2 cellular contexts compared by ENCODE assay signal in genomic region chr3:195664131-195664530, GRCh38. TPM values are rescaled to one million over a fixed set of nuclear protein-coding genes. Genes with fewer than 3 reads are reported as not detected.
"Had no signal": no experiment of that assay in that cellular context is flagged by ENCODE, and none has a peak within 500 bp of the region (broad histone marks: within the 10 kb centered on the region; RNA-seq: fewer than 3 reads in every experiment).

No MANE protein-coding gene starts in this region.

RNA-seq across cellular contexts. Expression of gene MUC20, which starts 56.6 kb away (rescaled TPM):
- total RNA-seq: HT1080, IMR-90 had no signal
